Comparison of ENCODE assay signal across 13 cellular contexts in genomic region chr1:153547560-153548551, GRCh38. TPM values are rescaled to one million over a fixed set of nuclear protein-coding genes. Genes with fewer than 3 reads are reported as not detected.
DNase-seq lines count a peak whose midpoint lies in the region; ATAC-seq and TF ChIP-seq lines count a peak whose summit lies in the region.
"Had no signal": no experiment of that assay in that cellular context is flagged by ENCODE, and none has a peak within 500 bp of the region (broad histone marks: within the 10 kb centered on the region; RNA-seq: fewer than 3 reads in every experiment).

No MANE protein-coding gene starts in this region.

- peak overlapping the region; percentile 95 for H3K9ac ChIP-seq in mesenchymal stem cell (ENCODE audit: low read length)

- no peaks in the 10 kb centered on the region for H3K9me3 Mint-ChIP-seq in activated CD4-positive, alpha-beta memory T cell treated with anti-CD3 and anti-CD28 coated beads, Interleukin-2, amount 10 ng/mL, durations not matched to agents 7 days and 5 days
- no peaks in the 10 kb centered on the region for H3K9me3 Mint-ChIP-seq in activated CD4-positive, alpha-beta memory T cell treated with anti-CD3 and anti-CD28 coated beads for 36 hours
- no peaks in the 10 kb centered on the region for H3K9me3 Mint-ChIP-seq in activated T-helper 1 cell treated with anti-CD3 and anti-CD28 coated beads, Interleukin-12 subunit alpha, Interleukin-12 subunit beta, Interleukin-2, Interleukin-4 antibody, amounts not matched to agents 30 ng/mL and 10 ng/mL and 1 ng/mL, durations not matched to agents 14 hours and 24 hours and 36 hours
- H3K9me3 Mint-ChIP-seq in type B pancreatic cell, result no peaks in the 10 kb centered on the region

- peak overlapping the region; percentile 99 for H2BK15ac ChIP-seq in mesenchymal stem cell (ENCODE audit: low read depth, poor library complexity, severe bottlenecking)

- peak overlapping the region; percentile 69 for H2BK120ac ChIP-seq in mesenchymal stem cell (ENCODE audit: low read depth, low read length)

- no peak for ATAC-seq in HG02610 (IDR thresholded peaks at IDR 0.05; ENCODE audit: unreplicated experiment)

- peak overlapping the region; percentile 88 to 98 for H3K4ac ChIP-seq in mesenchymal stem cell (ENCODE audit: low read depth in 1 of 2, low read length in 2 of 2)

- peak overlapping the region; percentile 92 for H4K8ac ChIP-seq in mesenchymal stem cell (ENCODE audit: low read length)

- no peak overlapping the region for H3K4me2 ChIP-seq in mesenchymal stem cell (ENCODE audit: low read length, poor library complexity, severe bottlenecking)

- peak overlapping the region; percentile 32 to 100 for H2BK12ac ChIP-seq in mesenchymal stem cell (ENCODE audit: low read length in 2 of 2)

- H3K36me3 Mint-ChIP-seq in activated CD4-positive, alpha-beta memory T cell treated with anti-CD3 and anti-CD28 coated beads, Interleukin-2, amount 10 ng/mL, durations not matched to agents 7 days and 5 days (ENCODE audit: low read depth), result peaks cover 28% of the 10 kb centered on the region
- peaks cover 27% of the 10 kb centered on the region for H3K36me3 Mint-ChIP-seq in activated CD4-positive, alpha-beta memory T cell treated with anti-CD3 and anti-CD28 coated beads for 36 hours
- H3K36me3 Mint-ChIP-seq in activated T-helper 1 cell treated with anti-CD3 and anti-CD28 coated beads, Interleukin-12 subunit alpha, Interleukin-12 subunit beta, Interleukin-2, Interleukin-4 antibody, amounts not matched to agents 30 ng/mL and 10 ng/mL and 1 ng/mL, durations not matched to agents 14 hours and 24 hours and 36 hours (ENCODE audit: low read depth), result peaks cover 14% of the 10 kb centered on the region
- H3K36me3 Mint-ChIP-seq in type B pancreatic cell, result no peaks in the 10 kb centered on the region

- CTCF ChIA-PET in activated CD4-positive, alpha-beta memory T cell treated with anti-CD3 and anti-CD28 coated beads, Interleukin-2, amount 10 ng/mL, durations not matched to agents 7 days and 5 days (lab: Charles Lee), result interaction anchor here (0.5 to 6.5 kb wide), 3 partner anchors 14 to 244 kb away, joined by 3 to 117 read pairs (median 4); partner anchors contain the start of gene S100A6
- CTCF ChIA-PET in activated CD4-positive, alpha-beta memory T cell treated with anti-CD3 and anti-CD28 coated beads for 36 hours (lab: Charles Lee), result interaction anchor here (3.9 to 5.4 kb wide), 2 partner anchors 15 kb away, joined by 18 to 66 read pairs; no protein-coding TSS in a partner anchor

- H2AK5ac ChIP-seq in mesenchymal stem cell (ENCODE audit: low read length, severe bottlenecking), result peak overlapping the region; percentile 84

- H3K4me3 ChIP-seq in mesenchymal stem cell (ENCODE audit: insufficient read depth in 1 of 2, low read depth in 1 of 2, low read length in 2 of 2), result peak overlapping the region in 1 of 2 experiments; percentile 87
- H3K4me3 ChIP-seq: cardiac muscle cell had no signal

- peak overlapping the region in 1 of 2 experiments; percentile 51 for H3K23ac ChIP-seq in mesenchymal stem cell (ENCODE audit: low read length in 2 of 2)

- POLR2A ChIA-PET in activated CD4-positive, alpha-beta memory T cell treated with anti-CD3 and anti-CD28 coated beads, Interleukin-2, amount 10 ng/mL, durations not matched to agents 7 days and 5 days (lab: Charles Lee), result interaction anchor here (0.8 to 2.7 kb wide), 3 partner anchors 12 to 19 kb away, joined by 4 to 6 read pairs (median 5); partner anchors contain the start of gene S100A6
- POLR2A ChIA-PET in activated CD4-positive, alpha-beta memory T cell treated with anti-CD3 and anti-CD28 coated beads for 36 hours (lab: Charles Lee), result no interaction called here

- H3K79me1 ChIP-seq in mesenchymal stem cell (replicated peaks; ENCODE audit: low read length, poor library complexity, severe bottlenecking), result peaks cover 15% of the 10 kb centered on the region

- peaks cover 65% of the 10 kb centered on the region for H3K4me1 Mint-ChIP-seq in activated CD4-positive, alpha-beta memory T cell treated with anti-CD3 and anti-CD28 coated beads, Interleukin-2, amount 10 ng/mL, durations not matched to agents 7 days and 5 days
- peaks cover 49% of the 10 kb centered on the region for H3K4me1 Mint-ChIP-seq in activated CD4-positive, alpha-beta memory T cell treated with anti-CD3 and anti-CD28 coated beads for 36 hours (ENCODE audit: low read depth)
- peaks cover 58% of the 10 kb centered on the region for H3K4me1 Mint-ChIP-seq in activated T-helper 1 cell treated with anti-CD3 and anti-CD28 coated beads, Interleukin-12 subunit alpha, Interleukin-12 subunit beta, Interleukin-2, Interleukin-4 antibody, amounts not matched to agents 30 ng/mL and 10 ng/mL and 1 ng/mL, durations not matched to agents 14 hours and 24 hours and 36 hours (ENCODE audit: low read depth)
- peaks cover 58% of the 10 kb centered on the region for H3K4me1 Mint-ChIP-seq in type B pancreatic cell (ENCODE audit: unreplicated experiment)

- peak overlapping the region; percentile 84 to 99 for H3K18ac ChIP-seq in mesenchymal stem cell (ENCODE audit: low read depth in 1 of 2, low read length in 2 of 2)

- TF ChIP-seq CTCF in type B pancreatic cell (conservative IDR thresholded peaks at IDR 0.05), result no peak

- H3K36me3 ChIP-seq in mesenchymal stem cell (ENCODE audit: control insufficient read depth in 1 of 2, insufficient read depth in 2 of 2, low read depth in 1 of 2, low read length in 2 of 2), result peaks cover 8 to 31% of the 10 kb centered on the region in 2 experiments
- H3K36me3 ChIP-seq: cardiac muscle cell had no signal

- H3K14ac ChIP-seq in mesenchymal stem cell (ENCODE audit: low read length in 2 of 2), result peak overlapping the region in 1 of 2 experiments; percentile 71

- H3K9me3 ChIP-seq in mesenchymal stem cell (ENCODE audit: control insufficient read depth, low read length), result no peaks in the 10 kb centered on the region

- peak overlapping the region; percentile 20 for H2BK5ac ChIP-seq in mesenchymal stem cell (ENCODE audit: low read depth, low read length, poor library complexity, severe bottlenecking)

- no peak overlapping the region for H3K4me3 Mint-ChIP-seq in activated CD4-positive, alpha-beta memory T cell treated with anti-CD3 and anti-CD28 coated beads, Interleukin-2, amount 10 ng/mL, durations not matched to agents 7 days and 5 days
- no peak overlapping the region for H3K4me3 Mint-ChIP-seq in activated CD4-positive, alpha-beta memory T cell treated with anti-CD3 and anti-CD28 coated beads for 36 hours
- H3K4me3 Mint-ChIP-seq in activated T-helper 1 cell treated with anti-CD3 and anti-CD28 coated beads, Interleukin-12 subunit alpha, Interleukin-12 subunit beta, Interleukin-2, Interleukin-4 antibody, amounts not matched to agents 30 ng/mL and 10 ng/mL and 1 ng/mL, durations not matched to agents 14 hours and 24 hours and 36 hours, result peak overlapping the region; percentile 49
- H3K4me3 Mint-ChIP-seq in type B pancreatic cell, result no peak overlapping the region

- WGBS in mesenchymal stem cell, result 79% methylated on average over 18 of the region's 19 CpGs

- peaks cover 3% of the 10 kb centered on the region for H3K27me3 Mint-ChIP-seq in activated CD4-positive, alpha-beta memory T cell treated with anti-CD3 and anti-CD28 coated beads, Interleukin-2, amount 10 ng/mL, durations not matched to agents 7 days and 5 days
- no peaks in the 10 kb centered on the region for H3K27me3 Mint-ChIP-seq in activated CD4-positive, alpha-beta memory T cell treated with anti-CD3 and anti-CD28 coated beads for 36 hours
- H3K27me3 Mint-ChIP-seq in activated T-helper 1 cell treated with anti-CD3 and anti-CD28 coated beads, Interleukin-12 subunit alpha, Interleukin-12 subunit beta, Interleukin-2, Interleukin-4 antibody, amounts not matched to agents 30 ng/mL and 10 ng/mL and 1 ng/mL, durations not matched to agents 14 hours and 24 hours and 36 hours (ENCODE audit: insufficient read depth), result peaks cover 4% of the 10 kb centered on the region
- H3K27me3 Mint-ChIP-seq in type B pancreatic cell, result no peaks in the 10 kb centered on the region

- H3K27me3 ChIP-seq in mesenchymal stem cell (ENCODE audit: control insufficient read depth in 1 of 2, insufficient read depth in 1 of 2, low read length in 2 of 2), result no peaks in the 10 kb centered on the region
- H3K27me3 ChIP-seq: cardiac muscle cell had no signal

- DNase-seq in activated CD4-positive, alpha-beta memory T cell treated with anti-CD3 and anti-CD28 coated beads, Interleukin-2, amount 10 ng/mL, durations not matched to agents 7 days and 5 days, result no peak
- DNase-seq in activated CD4-positive, alpha-beta memory T cell treated with anti-CD3 and anti-CD28 coated beads for 36 hours, result no peak
- DNase-seq in activated T-helper 1 cell treated with anti-CD3 and anti-CD28 coated beads, Interleukin-12 subunit alpha, Interleukin-12 subunit beta, Interleukin-2, Interleukin-4 antibody, amounts not matched to agents 30 ng/mL and 10 ng/mL and 1 ng/mL, durations not matched to agents 14 hours and 24 hours and 36 hours (ENCODE audit: low spot score), result no peak
- DNase-seq in mesenchymal stem cell (no peak), type B pancreatic cell (ENCODE audit: extremely low spot score, unreplicated experiment) (no peak), cortex of kidney (lab: John Stamatoyannopoulos, UW) (no peak), midbrain (lab: John Stamatoyannopoulos, UW) (no peak)
- DNase-seq: activated T-cell treated with anti-CD3 and anti-CD28 coated beads, Interleukin-2, amount 50 U/mL, for 48 hours; NCI-H1930; stimulated activated naive CD4-positive, alpha-beta T cell treated with Interleukin-2 at 50 U/mL for 16 hours had no signal

- intact Hi-C loops in activated CD4-positive, alpha-beta memory T cell treated with anti-CD3 and anti-CD28 coated beads for 36 hours (cut with micrococcal nuclease), result loop anchor here (2.0 to 10.0 kb wide), 3 partner anchors 15 to 1513 kb away; partner anchors contain the start of genes CREB3L4, S100A11 and SLC39A1
- intact Hi-C loops in activated T-helper 1 cell treated with anti-CD3 and anti-CD28 coated beads, Interleukin-12 subunit alpha, Interleukin-12 subunit beta, Interleukin-2, Interleukin-4 antibody, amounts not matched to agents 30 ng/mL and 10 ng/mL and 1 ng/mL, durations not matched to agents 14 hours and 24 hours and 36 hours (cut with micrococcal nuclease), result loop anchor here (10.0 kb wide), 1 partner anchor 417 kb away; the partner anchor contains the start of genes CREB3L4 and SLC39A1

- peaks cover 62% of the 10 kb centered on the region for H3K4me1 ChIP-seq in mesenchymal stem cell (ENCODE audit: control insufficient read depth, insufficient read depth, low read depth, low read length)

- no peak overlapping the region for H3K27ac ChIP-seq in mesenchymal stem cell (ENCODE audit: low read length, poor library complexity, severe bottlenecking)
- H3K27ac ChIP-seq: cardiac muscle cell had no signal

- peak overlapping the region; percentile 85 for H4K91ac ChIP-seq in mesenchymal stem cell (ENCODE audit: low read length)

- H3K27ac Mint-ChIP-seq in activated CD4-positive, alpha-beta memory T cell treated with anti-CD3 and anti-CD28 coated beads, Interleukin-2, amount 10 ng/mL, durations not matched to agents 7 days and 5 days, result peak overlapping the region; percentile 59
- no peak overlapping the region for H3K27ac Mint-ChIP-seq in activated CD4-positive, alpha-beta memory T cell treated with anti-CD3 and anti-CD28 coated beads for 36 hours
- H3K27ac Mint-ChIP-seq in activated T-helper 1 cell treated with anti-CD3 and anti-CD28 coated beads, Interleukin-12 subunit alpha, Interleukin-12 subunit beta, Interleukin-2, Interleukin-4 antibody, amounts not matched to agents 30 ng/mL and 10 ng/mL and 1 ng/mL, durations not matched to agents 14 hours and 24 hours and 36 hours, result peak overlapping the region; percentile 50
- H3K27ac Mint-ChIP-seq in type B pancreatic cell, result peak overlapping the region; percentile 72

- no peak overlapping the region for H2AFZ ChIP-seq in mesenchymal stem cell (ENCODE audit: low read depth, low read length)

RNA-seq across cellular contexts. Expression of gene S100A3, which starts 1.2 kb away (rescaled TPM):
- not detected for total RNA-seq in activated CD4-positive, alpha-beta memory T cell treated with anti-CD3 and anti-CD28 coated beads, Interleukin-2, amount 10 ng/mL, durations not matched to agents 7 days and 5 days
- total RNA-seq in activated CD4-positive, alpha-beta memory T cell treated with anti-CD3 and anti-CD28 coated beads for 36 hours, result not detected
- not detected in 2 replicates for total RNA-seq in activated T-helper 1 cell treated with anti-CD3 and anti-CD28 coated beads, Interleukin-12 subunit alpha, Interleukin-12 subunit beta, Interleukin-2, Interleukin-4 antibody, amounts not matched to agents 30 ng/mL and 10 ng/mL and 1 ng/mL, durations not matched to agents 14 hours and 24 hours and 36 hours
- polyA plus RNA-seq in mesenchymal stem cell (2013, experiment 1 of 2), result 17.9 TPM
- polyA plus RNA-seq in mesenchymal stem cell (2013, experiment 2 of 2), result 18.8 TPM
- 1.4 and 2.8 TPM in 2 replicates for total RNA-seq in type B pancreatic cell (ENCODE audit: low replicate concordance)
- total RNA-seq: cardiac muscle cell had no signal

RNA-seq across cellular contexts. Expression of gene S100A4, which starts 2.2 kb away (rescaled TPM):
- total RNA-seq in activated CD4-positive, alpha-beta memory T cell treated with anti-CD3 and anti-CD28 coated beads, Interleukin-2, amount 10 ng/mL, durations not matched to agents 7 days and 5 days, result 1,000 to 10,000 TPM; 1,297 to 1,322 TPM
- 100 to 1,000 TPM; 352 to 382 TPM for total RNA-seq in activated CD4-positive, alpha-beta memory T cell treated with anti-CD3 and anti-CD28 coated beads for 36 hours
- 165 and 167 TPM in 2 replicates for total RNA-seq in activated T-helper 1 cell treated with anti-CD3 and anti-CD28 coated beads, Interleukin-12 subunit alpha, Interleukin-12 subunit beta, Interleukin-2, Interleukin-4 antibody, amounts not matched to agents 30 ng/mL and 10 ng/mL and 1 ng/mL, durations not matched to agents 14 hours and 24 hours and 36 hours
- polyA plus RNA-seq in mesenchymal stem cell (2013, experiment 1 of 2), result 636 TPM
- 654 TPM for polyA plus RNA-seq in mesenchymal stem cell (2013, experiment 2 of 2)
- 61.0 and 200 TPM in 2 replicates for total RNA-seq in type B pancreatic cell (ENCODE audit: low replicate concordance)

RNA-seq across cellular contexts. Expression of gene S100A5, which starts 7.1 kb away (rescaled TPM):
- total RNA-seq in activated CD4-positive, alpha-beta memory T cell treated with anti-CD3 and anti-CD28 coated beads, Interleukin-2, amount 10 ng/mL, durations not matched to agents 7 days and 5 days, result 1 to 10 TPM; 2.2 to 4.7 TPM
- 1 to 10 TPM; 3.3 to 4.0 TPM for total RNA-seq in activated CD4-positive, alpha-beta memory T cell treated with anti-CD3 and anti-CD28 coated beads for 36 hours
- 1.3 and 1.6 TPM in 2 replicates for total RNA-seq in activated T-helper 1 cell treated with anti-CD3 and anti-CD28 coated beads, Interleukin-12 subunit alpha, Interleukin-12 subunit beta, Interleukin-2, Interleukin-4 antibody, amounts not matched to agents 30 ng/mL and 10 ng/mL and 1 ng/mL, durations not matched to agents 14 hours and 24 hours and 36 hours
- 0.08 TPM for polyA plus RNA-seq in mesenchymal stem cell (2013, experiment 1 of 2)
- not detected for polyA plus RNA-seq in mesenchymal stem cell (2013, experiment 2 of 2)
- total RNA-seq in type B pancreatic cell (ENCODE audit: low replicate concordance), result 0.62 TPM in 1 of 2 replicates, not detected in the other
- total RNA-seq: cardiac muscle cell, kidney epithelial cell had no signal

RNA-seq across cellular contexts. Expression of gene S100A6, which starts 12.1 kb away (rescaled TPM):
- 100 to 1,000 TPM; 781 to 799 TPM for total RNA-seq in activated CD4-positive, alpha-beta memory T cell treated with anti-CD3 and anti-CD28 coated beads, Interleukin-2, amount 10 ng/mL, durations not matched to agents 7 days and 5 days
- total RNA-seq in activated CD4-positive, alpha-beta memory T cell treated with anti-CD3 and anti-CD28 coated beads for 36 hours, result 100 to 1,000 TPM; 503 to 513 TPM
- total RNA-seq in activated T-helper 1 cell treated with anti-CD3 and anti-CD28 coated beads, Interleukin-12 subunit alpha, Interleukin-12 subunit beta, Interleukin-2, Interleukin-4 antibody, amounts not matched to agents 30 ng/mL and 10 ng/mL and 1 ng/mL, durations not matched to agents 14 hours and 24 hours and 36 hours, result 154 and 159 TPM in 2 replicates
- 1,233 TPM for polyA plus RNA-seq in mesenchymal stem cell (2013, experiment 1 of 2)
- polyA plus RNA-seq in mesenchymal stem cell (2013, experiment 2 of 2), result 1,286 TPM
- total RNA-seq in type B pancreatic cell (ENCODE audit: low replicate concordance), result 21.9 and 1,154 TPM in 2 replicates

RNA-seq across cellular contexts. Expression of gene S100A2, which starts 17.8 kb away (rescaled TPM):
- 1 to 10 TPM in 1 of 2 experiments, under 1 TPM in 1; 0.85 to 1.2 TPM for total RNA-seq in activated CD4-positive, alpha-beta memory T cell treated with anti-CD3 and anti-CD28 coated beads, Interleukin-2, amount 10 ng/mL, durations not matched to agents 7 days and 5 days
- 1 to 10 TPM; 3.5 to 5.3 TPM for total RNA-seq in activated CD4-positive, alpha-beta memory T cell treated with anti-CD3 and anti-CD28 coated beads for 36 hours
- 0.21 and 1.1 TPM in 2 replicates for total RNA-seq in activated T-helper 1 cell treated with anti-CD3 and anti-CD28 coated beads, Interleukin-12 subunit alpha, Interleukin-12 subunit beta, Interleukin-2, Interleukin-4 antibody, amounts not matched to agents 30 ng/mL and 10 ng/mL and 1 ng/mL, durations not matched to agents 14 hours and 24 hours and 36 hours
- 8.6 TPM for polyA plus RNA-seq in mesenchymal stem cell (2013, experiment 1 of 2)
- polyA plus RNA-seq in mesenchymal stem cell (2013, experiment 2 of 2), result 7.0 TPM
- total RNA-seq in type B pancreatic cell (ENCODE audit: low replicate concordance), result 0.75 and 2.4 TPM in 2 replicates
- total RNA-seq: cardiac muscle cell had no signal
